In genomic region chr1:186155594-186155993, GRCh38 we compare ENCODE assay signal across 8 cellular contexts.
A peak's percentile ranks its signal among the peaks of the same experiment; 100 is the strongest.
DNase-seq lines count a peak whose midpoint lies in the region; ATAC-seq and TF ChIP-seq lines count a peak whose summit lies in the region.

No MANE protein-coding gene starts in this region.

- H3K9ac ChIP-seq in fibroblast of lung (ENCODE audit: insufficient read depth, low read length) = no peak overlapping the region

- POLR2A ChIA-PET in RWPE1 (lab: Yijun Ruan, JAX; ENCODE audit: low non-redundant PET) = no interaction called here

- no peak overlapping the region for H3K4me3 ChIP-seq in AG09309 (ENCODE audit: control insufficient read depth, low read depth, low read length)
- no peak overlapping the region for H3K4me3 ChIP-seq in fibroblast of lung (replicated peaks in 1 of 4; ENCODE audit: control extremely low read depth in 1 of 4, insufficient read depth in 1 of 4, low read depth in 3 of 4, low read length in 4 of 4)

- CTCF ChIA-PET in RWPE1 (lab: Yijun Ruan, JAX) = interaction anchor here (0.6 to 1.9 kb wide), 5 partner anchors 35 to 997 kb away, joined by 3 to 10 read pairs (median 4); no protein-coding TSS in a partner anchor

- H3K4me2 ChIP-seq in fibroblast of lung (ENCODE audit: extremely low read depth, insufficient read depth, low read length) = no peak overlapping the region

- no peaks in the 10 kb centered on the region for H3K79me2 ChIP-seq in fibroblast of lung (ENCODE audit: control insufficient read depth, insufficient read depth, low read length)

- DNase-seq in AG09309 (ENCODE audit: low read depth) (peak; percentile 58), GM13977 (ENCODE audit: low spot score) (peak; percentile 39), RWPE1 (ENCODE audit: low spot score) (peak; percentile 57), fibroblast of lung (ENCODE audit: low read depth in 2 of 2) (peak; percentile 79 to 82)
- no peak for DNase-seq in stimulated activated naive CD8-positive, alpha-beta T cell treated with anti-CD3 and anti-CD28 coated beads, Interleukin-15, Interleukin-2, amounts not matched to agents 100 U/mL and 50 U/mL, for 24 hours
- no peak for DNase-seq in activated CD4-positive, CD25-positive, alpha-beta regulatory T cell treated with anti-CD3 and anti-CD28 coated beads, Interleukin-2, amount 50 U/mL, for 72 hours

- TF ChIP-seq CTCF in AG09309 (IDR thresholded peaks at IDR 0.05; ENCODE audit: control insufficient read depth, insufficient read depth, low read depth, low read length, missing control alignments) (peak; percentile 65), GM13977 (IDR thresholded peaks at IDR 0.05; ENCODE audit: extremely low read depth, insufficient read depth, missing control alignments) (peak; percentile 52), RWPE1 (conservative IDR thresholded peaks at IDR 0.05; ENCODE audit: low read depth) (peak; percentile 64), fibroblast of lung (conservative IDR thresholded peaks at IDR 0.05 in 1 of 2, IDR thresholded peaks at IDR 0.05 in 1 of 2; ENCODE audit: low read depth in 1 of 2, low read length in 2 of 2) (peak; percentile 64 to 74)

- no peak overlapping the region for H2AFZ ChIP-seq in fibroblast of lung (ENCODE audit: low read length)

- in situ Hi-C loops in GM13977 (cut with MboI; ENCODE audit: low pct_unique_long_range_greater_than_20kb, low sequenced_read_pairs, unreplicated experiment) = no loop called here

- H3K36me3 ChIP-seq in fibroblast of lung (ENCODE audit: control insufficient read depth, insufficient read depth, low read length) = no peaks in the 10 kb centered on the region

- H3K4me1 ChIP-seq in fibroblast of lung (ENCODE audit: control insufficient read depth, extremely low read depth, insufficient read depth, low read length) = peaks cover 13% of the 10 kb centered on the region

- H3K9me3 ChIP-seq in fibroblast of lung (ENCODE audit: control insufficient read depth, insufficient read depth, low read depth, low read length) = no peaks in the 10 kb centered on the region

- H3K27me3 ChIP-seq in fibroblast of lung (ENCODE audit: control insufficient read depth, insufficient read depth, low read length) = no peaks in the 10 kb centered on the region

- ATAC-seq in HG03432 (IDR thresholded peaks at IDR 0.05; ENCODE audit: unreplicated experiment) (peak; percentile 87), HG02852 (IDR thresholded peaks at IDR 0.05; ENCODE audit: unreplicated experiment) (no peak)
- peak; percentile 55 for ATAC-seq in stimulated activated naive CD8-positive, alpha-beta T cell treated with anti-CD3 and anti-CD28 coated beads, Interleukin-15, Interleukin-2, amounts not matched to agents 100 U/mL and 50 U/mL, for 24 hours

- no peak overlapping the region for H3K27ac ChIP-seq in RWPE1
- no peak overlapping the region for H3K27ac ChIP-seq in fibroblast of lung (ENCODE audit: insufficient read depth, low read length)

- H4K20me1 ChIP-seq in fibroblast of lung (ENCODE audit: control insufficient read depth, extremely low read depth, insufficient read depth, low read length) = no peaks in the 10 kb centered on the region

Comparison
In these comparisons a context has a peak if more than half of its experiments do, and no peak if none do; other contexts are left out.
1. DNase-seq: peak in AG09309 (single experiment), GM13977 (single experiment), RWPE1 (single experiment) and fibroblast of lung (2 of 2); none in stimulated activated naive CD8-positive, alpha-beta T cell treated with anti-CD3 and anti-CD28 coated beads, Interleukin-15, Interleukin-2, amounts not matched to agents 100 U/mL and 50 U/mL, for 24 hours (single experiment) and activated CD4-positive, CD25-positive, alpha-beta regulatory T cell treated with anti-CD3 and anti-CD28 coated beads, Interleukin-2, amount 50 U/mL, for 72 hours (single experiment).
2. Peak in every context shown above with its lines, with median percentiles within 50 percentile points of each other: CTCF ChIP-seq.